15 cellular contexts compared by ENCODE assay signal in genomic region chr1:116857092-116857491, GRCh38. TPM values are rescaled to one million over a fixed set of nuclear protein-coding genes. Genes with fewer than 3 reads are reported as not detected.
DNase-seq lines count a peak whose midpoint lies in the region; ATAC-seq and TF ChIP-seq lines count a peak whose summit lies in the region.
"Had no signal": no experiment of that assay in that cellular context is flagged by ENCODE, and none has a peak within 500 bp of the region (broad histone marks: within the 10 kb centered on the region; RNA-seq: fewer than 3 reads in every experiment).

No MANE protein-coding gene starts in this region.

- no peak overlapping the region for H2BK15ac ChIP-seq in mesendoderm (replicated peaks; ENCODE audit: low read depth)

- WGBS in mesendoderm (ENCODE audit: extremely low coverage, insufficient coverage, low lambda C conversion rate), result no CpG with 5 or more reads among the region's 3 CpGs
- no CpG with 5 or more reads among the region's 3 CpGs for WGBS in trophoblast cell (ENCODE audit: extremely low coverage, insufficient coverage, insufficient read length)

- H2AK5ac ChIP-seq in mesendoderm (ENCODE audit: low read length), result peak overlapping the region; percentile 40
- H2AK5ac ChIP-seq in trophoblast cell (ENCODE audit: low read length), result no peak overlapping the region

- H3K4me2 ChIP-seq in mesendoderm (ENCODE audit: low read length) (no peak overlapping the region), trophoblast cell (ENCODE audit: low read length) (no peak overlapping the region)
- H3K4me2 ChIP-seq: A549 had no signal

- H3K4me1 ChIP-seq in mesendoderm (ENCODE audit: control insufficient read depth, low read depth, low read length) (peaks cover 31% of the 10 kb centered on the region), trophoblast cell (ENCODE audit: control insufficient read depth in 1 of 2, insufficient read depth in 2 of 2, low read length in 2 of 2) (peaks cover 25 to 28% of the 10 kb centered on the region in 2 experiments)

- no peak overlapping the region for H3K4me3 ChIP-seq in mesendoderm (ENCODE audit: low read length)
- no peak overlapping the region for H3K4me3 ChIP-seq in trophoblast cell (ENCODE audit: low read depth, low read length)
- H3K4me3 ChIP-seq: A549 had no signal

- H3K27ac ChIP-seq in mesendoderm (ENCODE audit: low read depth, low read length), result no peak overlapping the region
- H3K27ac ChIP-seq in trophoblast cell (ENCODE audit: low read depth, low read length), result peak overlapping the region; percentile 42
- H3K27ac ChIP-seq: A549 had no signal

- ATAC-seq in SK-N-SH treated with all-trans-retinoic acid at 6 μM for 48 hours (no peak), GM21737 (IDR thresholded peaks at IDR 0.05; ENCODE audit: unreplicated experiment) (no peak)
- ATAC-seq: A549; CD8-positive, alpha-beta T cell had no signal

- H3K23ac ChIP-seq in mesendoderm (ENCODE audit: low read length), result no peak overlapping the region
- no peak overlapping the region for H3K23ac ChIP-seq in trophoblast cell (ENCODE audit: low read length)

- no peak overlapping the region for H3K14ac ChIP-seq in trophoblast cell (ENCODE audit: low read length)

- H3K9me3 ChIP-seq in trophoblast cell (ENCODE audit: insufficient read depth, low read depth, low read length), result no peaks in the 10 kb centered on the region
- H3K9me3 ChIP-seq: A549 had no signal

- H3K36me3 ChIP-seq in mesendoderm (ENCODE audit: control insufficient read depth, insufficient read depth, low read length) (no peaks in the 10 kb centered on the region), trophoblast cell (ENCODE audit: control insufficient read depth in 1 of 2, insufficient read depth in 2 of 2, low read length in 2 of 2) (no peaks in the 10 kb centered on the region)

- H3K56ac ChIP-seq in mesendoderm (ENCODE audit: low read length), result no peak overlapping the region

- H3K79me1 ChIP-seq in mesendoderm (ENCODE audit: low read length) (no peaks in the 10 kb centered on the region), trophoblast cell (ENCODE audit: low read length) (peaks cover 42% of the 10 kb centered on the region)

- no peak overlapping the region for H4K5ac ChIP-seq in mesendoderm (ENCODE audit: low read length)

- H2AFZ ChIP-seq in trophoblast cell (ENCODE audit: insufficient read depth, low read length, poor library complexity), result no peak overlapping the region

- H3K27me3 ChIP-seq in mesendoderm (ENCODE audit: insufficient read depth, low read length, poor library complexity) (no peaks in the 10 kb centered on the region), trophoblast cell (ENCODE audit: insufficient read depth, low read length) (no peaks in the 10 kb centered on the region)

- peak; percentile 57 for DNase-seq in SK-N-DZ (ENCODE audit: low spot score)
- no peak for DNase-seq in mesendoderm
- peak in 1 of 2 donors; percentile 45 for DNase-seq in trophoblast cell
- no peak for DNase-seq in NCI-H524 treated with DMSO at 0.1 percent for 48 hours (lab: John Stamatoyannopoulos, UW)
- DNase-seq in NOMO-1 (lab: John Stamatoyannopoulos, UW; ENCODE audit: unreplicated experiment in 2 of 2), result no peak
- DNase-seq: CD8-positive, alpha-beta T cell; COR-L47; DMS153; DMS79 treated with DMSO at 0.1 percent for 48 hours; EL; GOT3; H9 had no signal

- no peak overlapping the region for H4K12ac ChIP-seq in trophoblast cell (ENCODE audit: low read depth, low read length)

- H3K18ac ChIP-seq in mesendoderm (ENCODE audit: low read length), result peak overlapping the region; percentile 85
- no peak overlapping the region for H3K18ac ChIP-seq in trophoblast cell (ENCODE audit: low read length)

- H2BK120ac ChIP-seq in mesendoderm (ENCODE audit: low read depth, low read length) (no peak overlapping the region), trophoblast cell (ENCODE audit: insufficient read depth, low read length, poor library complexity) (peak overlapping the region; percentile 13)

- H3K9ac ChIP-seq in mesendoderm (ENCODE audit: low read length) (no peak overlapping the region), trophoblast cell (ENCODE audit: low read length) (no peak overlapping the region)

- peak overlapping the region; percentile 3 for H2BK12ac ChIP-seq in trophoblast cell (ENCODE audit: low read length)

- H4K8ac ChIP-seq in mesendoderm (ENCODE audit: low read depth, low read length) (no peak overlapping the region), trophoblast cell (ENCODE audit: low read depth, low read length) (no peak overlapping the region)

- H4K91ac ChIP-seq in trophoblast cell (ENCODE audit: low read depth, low read length), result peak overlapping the region; percentile 11

- no peaks in the 10 kb centered on the region for H3K79me2 ChIP-seq in mesendoderm (ENCODE audit: control insufficient read depth, insufficient read depth, low read length)
- peaks cover 3% of the 10 kb centered on the region for H3K79me2 ChIP-seq in trophoblast cell (ENCODE audit: control insufficient read depth, insufficient read depth, low read length, poor library complexity)

- H2BK5ac ChIP-seq in mesendoderm (ENCODE audit: low read length), result peak overlapping the region; percentile 43
- peak overlapping the region; percentile 25 for H2BK5ac ChIP-seq in trophoblast cell (ENCODE audit: low read depth, low read length, poor library complexity)

- no peak overlapping the region for H3K4ac ChIP-seq in mesendoderm (ENCODE audit: low read depth, low read length)
- H3K4ac ChIP-seq in trophoblast cell (ENCODE audit: low read depth, low read length), result no peak overlapping the region

TF ChIP-seq in SK-N-SH treated with all-trans-retinoic acid at 6 μM for 48 hours, 23 proteins besides CTCF, POLR2A, EP300 and RAD21:
- no peak for TF ChIP-seq RARB (CRISPR knock-in tag; IDR thresholded peaks at IDR 0.05)
- TF ChIP-seq ISL1 (CRISPR knock-in tag; IDR thresholded peaks at IDR 0.05), result peak; percentile 50
- peak; percentile 69 for TF ChIP-seq TCF4 (CRISPR knock-in tag; IDR thresholded peaks at IDR 0.05; ENCODE audit: borderline replicate concordance)
TF ChIP-seq in SK-N-SH treated with all-trans-retinoic acid at 6 μM for 48 hours: peak in this region for 2.

RNA-seq across cellular contexts. Expression of gene PTGFRN, which starts 52.6 kb away (rescaled TPM):
- polyA plus RNA-seq in SK-N-DZ (2014; cell fraction: cytosol; rRNA removed), result 21.3 and 21.8 TPM in 2 replicates
- 8.0 and 17.1 TPM in 2 replicates for polyA plus RNA-seq in SK-N-DZ (2014; cell fraction: nucleus; rRNA removed)
- polyA plus RNA-seq in mesendoderm (2013, experiment 1 of 2), result 49.3 TPM
- 46.6 TPM for polyA plus RNA-seq in mesendoderm (2013, experiment 2 of 2)
- polyA plus RNA-seq in trophoblast cell (2013), result 83.0 and 85.0 TPM in 2 replicates
